8 cellular contexts compared by ENCODE assay signal in genomic region chr19:45079063-45079910, GRCh38. TPM values are rescaled to one million over a fixed set of nuclear protein-coding genes. Genes with fewer than 3 reads are reported as not detected.
DNase-seq lines count a peak whose midpoint lies in the region; ATAC-seq, FAIRE-seq and TF ChIP-seq lines count a peak whose summit lies in the region.

A gene with protein sequence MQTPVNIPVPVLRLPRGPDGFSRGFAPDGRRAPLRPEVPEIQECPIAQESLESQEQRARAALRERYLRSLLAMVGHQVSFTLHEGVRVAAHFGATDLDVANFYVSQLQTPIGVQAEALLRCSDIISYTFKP (plus strand): TSS chr19:45079260. CDS start chr19:45090115, 10,855 bp downstream.

- intact Hi-C loops in adrenal gland (cut with DNase I) = no loop called here
- intact Hi-C loops in left ventricle myocardium superior (cut with micrococcal nuclease) = no loop called here

- 0% methylated on average over 21 to 61 of the region's 61 CpGs for WGBS in adrenal gland, 4 donors
- WGBS in urinary bladder = under 1% methylated on average over 61 of the region's 61 CpGs

- no peaks in the 10 kb centered on the region for H3K27me3 ChIP-seq in adrenal gland

- peak; percentile 86 for DNase-seq in AG08395 (ENCODE audit: low spot score)
- no peak for DNase-seq in GM19239 (ENCODE audit: insufficient read length, low spot score)
- DNase-seq in NCI-H1092 treated with DMSO at 0.1 percent for 48 hours (lab: John Stamatoyannopoulos, UW) = peak; percentile 53
- peak; percentile 63 to 74 (median 65) for DNase-seq in T-helper 17 cell
- peak; percentile 65 to 78 (median 76) for DNase-seq in adrenal gland
- DNase-seq in left ventricle myocardium superior = peak; percentile 87
- DNase-seq in pulmonary artery endothelial cell (ENCODE audit: low read depth, low spot score) = peak; percentile 27

- H3K4me1 ChIP-seq in adrenal gland (replicated peaks in 1 of 2) (peaks cover 20 to 30% of the 10 kb centered on the region in 2 donors), urinary bladder (ENCODE audit: insufficient read depth) (no peaks in the 10 kb centered on the region)

- no peak for TF ChIP-seq CTCF in adrenal gland (IDR thresholded peaks at IDR 0.05)

- peak within 1 kb of the TSS; percentile 54 to 98 (median 86) for H3K4me3 ChIP-seq in adrenal gland
- peak within 1 kb of the TSS; percentile 75 for H3K4me3 ChIP-seq in urinary bladder (ENCODE audit: low read depth, low read length)

- H3K36me3 ChIP-seq in adrenal gland (replicated peaks in 1 of 2) (peaks cover 0 to 9% of the 10 kb centered on the region in 2 donors), urinary bladder (ENCODE audit: insufficient read depth) (no peaks in the 10 kb centered on the region)

- no peaks in the 10 kb centered on the region for H3K27me3 Mint-ChIP-seq in T-helper 17 cell

- peaks cover 6% of the 10 kb centered on the region for H3K36me3 Mint-ChIP-seq in T-helper 17 cell (ENCODE audit: low read depth)

- ATAC-seq in T-helper 17 cell = peak; percentile 74
- ATAC-seq in left ventricle myocardium superior = peak; percentile 88

- H3K9me3 ChIP-seq in T-helper 17 cell (ENCODE audit: control insufficient read depth, low read length, poor library complexity, severe bottlenecking) = no peaks in the 10 kb centered on the region
- no peaks in the 10 kb centered on the region for H3K9me3 ChIP-seq in adrenal gland (replicated peaks in 1 of 3)

- H3K27ac ChIP-seq in adrenal gland (peak within 1 kb of the TSS in 3 of 5 donors; percentile 57 to 64 (median 59)), urinary bladder (ENCODE audit: low read depth) (no peak within 1 kb of the TSS)

- H3K4me1 Mint-ChIP-seq in T-helper 17 cell = peaks cover 29% of the 10 kb centered on the region

- peak within 1 kb of the TSS; percentile 95 for H3K4me3 Mint-ChIP-seq in T-helper 17 cell

- TF ChIP-seq POLR2A in adrenal gland (IDR thresholded peaks at IDR 0.05) = peak; percentile 30 to 34

- H3K27ac Mint-ChIP-seq in T-helper 17 cell = peak within 1 kb of the TSS; percentile 97

- peak; percentile 78 for FAIRE-seq in GM19239 (lab: Jason Lieb, UNC)

RNA-seq across cellular contexts. Expression of the gene that starts here (rescaled TPM):
- total RNA-seq in T-helper 17 cell = 1 to 10 TPM; 8.8 TPM
- total RNA-seq in adrenal gland = 10 to 100 TPM in 6 of 8 donors, 1 to 10 TPM in 2; 4.0 to 22.0 (median 14.5) TPM
- polyA plus RNA-seq in adrenal gland = 10 to 100 TPM; 11.3 to 29.0 (median 23.9) TPM
- total RNA-seq in left ventricle myocardium superior = 14.4 TPM
- total RNA-seq in pulmonary artery endothelial cell = 18.8 and 26.3 TPM in 2 replicates
- total RNA-seq in urinary bladder = 10.4 TPM
- 23.6 TPM for polyA plus RNA-seq in urinary bladder
